Comparison of ENCODE assay signal across 8 cellular contexts in the genomic region with DNA sequence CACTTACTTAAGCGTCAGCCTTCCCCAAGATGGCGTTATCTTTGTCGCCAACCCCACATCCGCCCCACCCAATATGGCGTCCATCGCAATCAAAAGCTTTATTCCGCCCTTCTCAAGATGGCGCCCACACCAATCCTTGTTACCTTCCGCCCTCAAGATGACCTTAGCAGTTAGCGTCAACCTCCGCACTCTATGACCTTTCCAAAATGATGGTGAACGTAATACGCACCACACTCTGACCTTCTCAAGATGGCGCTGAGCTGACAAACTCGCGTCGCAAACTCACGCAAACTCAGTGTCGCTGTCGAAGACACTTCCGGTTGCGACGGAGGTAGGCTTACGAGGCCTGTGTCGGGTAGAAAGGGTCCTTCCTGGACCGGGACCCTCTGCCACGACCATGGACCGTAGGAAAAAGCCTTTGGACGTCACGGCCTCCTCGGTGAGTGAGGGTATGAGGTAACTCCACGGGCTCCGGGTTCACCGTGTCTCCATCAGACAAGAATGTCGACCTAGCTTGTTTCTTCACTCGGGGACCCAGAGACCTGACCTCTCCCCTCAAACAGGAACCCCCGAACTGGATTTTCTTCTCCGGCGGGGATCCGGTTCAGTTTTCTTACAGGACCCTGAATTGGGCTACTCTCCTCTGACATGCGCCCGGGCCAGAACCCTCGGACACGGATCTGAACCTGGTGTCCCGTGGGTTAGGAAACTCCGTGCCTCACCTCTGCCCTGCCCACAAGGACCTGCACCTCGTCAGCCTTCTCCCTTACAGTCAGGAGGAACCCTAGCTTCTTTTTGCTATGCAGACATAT. TPM values are rescaled to one million over a fixed set of nuclear protein-coding genes. Genes with fewer than 3 reads are reported as not detected.
DNase-seq lines count a peak whose midpoint lies in the region; ATAC-seq, FAIRE-seq and TF ChIP-seq lines count a peak whose summit lies in the region.

Gene CCDC174 (plus strand): TSS at position 323 of the 812 bp plus-strand sequence. CDS start 75 bp downstream, at position 398.

- peak within 1 kb of the TSS; percentile 84 for H3K27ac ChIP-seq in 22Rv1
- peak within 1 kb of the TSS; percentile 68 to 86 (median 82) for H3K27ac ChIP-seq in body of pancreas
- peak within 1 kb of the TSS; percentile 84 to 90 (median 86) for H3K27ac ChIP-seq in sigmoid colon

- TF ChIP-seq CTCF in 22Rv1 (IDR thresholded peaks at IDR 0.05) = no peak
- TF ChIP-seq CTCF in body of pancreas (IDR thresholded peaks at IDR 0.05) = peak in 1 of 7 experiments; percentile 2
- TF ChIP-seq CTCF in sigmoid colon (IDR thresholded peaks at IDR 0.05) = no peak

- intact Hi-C loops in body of pancreas (cut with DNase I) = no loop called here
- intact Hi-C loops in sigmoid colon (cut with DNase I) = loop anchor here (1.0 to 10.0 kb wide), 6 partner anchors 74 to 757 kb away; partner anchors contain the start of genes LSM3, MRPS25, NR2C2 and RBSN

- H3K9me3 ChIP-seq in body of pancreas = no peaks in the 10 kb centered on the region
- no peaks in the 10 kb centered on the region for H3K9me3 ChIP-seq in sigmoid colon

- H3K4me1 ChIP-seq in body of pancreas = peaks cover 45% of the 10 kb centered on the region
- peaks cover 0 to 29% (median 25%) of the 10 kb centered on the region in 4 donors for H3K4me1 ChIP-seq in sigmoid colon

- H3K36me3 ChIP-seq in body of pancreas (replicated peaks in 1 of 2; ENCODE audit: insufficient read depth in 1 of 2, low read depth in 2 of 2) (peaks cover 0 to 6% of the 10 kb centered on the region in 2 donors), sigmoid colon (peaks cover 0 to 24% (median 17%) of the 10 kb centered on the region in 4 donors)

- FAIRE-seq in TTC549 (lab: Jason Lieb, UNC) = peak; percentile 91

- TF ChIP-seq POLR2A in body of pancreas (IDR thresholded peaks at IDR 0.05) = peak; percentile 64 to 92 (median 90)
- peak; percentile 46 to 50 for TF ChIP-seq POLR2A in sigmoid colon (IDR thresholded peaks at IDR 0.05)

- peak; percentile 95 for DNase-seq in NCI-H2107 treated with DMSO at 0.1 percent for 48 hours (lab: John Stamatoyannopoulos, UW; ENCODE audit: unreplicated experiment)
- DNase-seq in body of pancreas = peak; percentile 96 to 99 (median 98)
- peak; percentile 99 for DNase-seq in iPS DF 4.7 (ENCODE audit: extremely low read depth, low spot score)
- peak; percentile 98 for DNase-seq in sigmoid colon

- H3K27me3 ChIP-seq in body of pancreas (no peaks in the 10 kb centered on the region), sigmoid colon (no peaks in the 10 kb centered on the region)

- 0% methylated on average over 16 to 47 of the region's 47 CpGs for WGBS in body of pancreas, 2 donors
- 0% methylated on average over 47 of the region's 47 CpGs for whole genome bisulfite sequencing in sigmoid colon, 2 donors

- ATAC-seq in GM18520 (IDR thresholded peaks at IDR 0.05; ENCODE audit: unreplicated experiment) = peak; percentile 99
- peak; percentile 98 for ATAC-seq in HG03064 (IDR thresholded peaks at IDR 0.05; ENCODE audit: low read depth, unreplicated experiment)
- ATAC-seq in body of pancreas = peak; percentile 99

- peak within 1 kb of the TSS; percentile 49 to 67 for H3K4me3 ChIP-seq in body of pancreas
- H3K4me3 ChIP-seq in sigmoid colon = peak within 1 kb of the TSS; percentile 70 to 85 (median 74)

- no peak for TF ChIP-seq EP300 in sigmoid colon (IDR thresholded peaks at IDR 0.05)

RNA-seq across cellular contexts. Expression of gene CCDC174, which starts in this region (rescaled TPM):
- total RNA-seq in body of pancreas (10 to 100 TPM; 11.2 to 17.8 TPM), sigmoid colon (10 to 100 TPM; 13.3 to 21.3 (median 19.2) TPM)
- 10 to 100 TPM; 10.8 to 13.2 (median 10.9) TPM for polyA plus RNA-seq in sigmoid colon

Comparison
In these comparisons a context has a peak if more than half of its experiments do, and no peak if none do; other contexts are left out.
1. Peak in every context shown above with its lines: DNase-seq, ATAC-seq, H3K4me3 ChIP-seq and H3K27ac ChIP-seq.